In the genomic region with DNA sequence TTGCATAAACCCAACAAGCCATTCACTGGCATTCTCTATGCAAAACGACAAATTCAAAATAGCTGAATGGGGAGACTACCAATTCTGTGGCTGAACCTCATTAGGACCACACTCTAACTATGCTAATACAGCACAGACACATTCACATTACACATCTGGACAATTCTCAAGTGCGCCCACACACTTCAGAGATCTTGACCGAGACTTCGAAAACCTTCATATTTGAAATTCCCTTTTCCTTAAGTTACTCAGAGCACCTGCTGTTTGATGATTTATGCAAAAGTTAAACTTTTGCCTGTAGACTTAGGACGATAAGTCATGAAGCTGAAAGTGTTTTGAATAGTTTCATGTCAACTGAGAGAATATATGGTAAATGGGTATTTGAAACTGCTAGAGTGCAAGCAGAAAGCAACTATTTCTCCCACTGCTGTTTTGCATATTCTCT, we compare ENCODE assay signal across 12 cellular contexts.
DNase-seq lines count a peak whose midpoint lies in the region; ATAC-seq, FAIRE-seq and TF ChIP-seq lines count a peak whose summit lies in the region.
"Had no signal": no experiment of that assay in that cellular context is flagged by ENCODE, and none has a peak within 500 bp of the region (broad histone marks: within the 10 kb centered on the region; RNA-seq: fewer than 3 reads in every experiment).

No MANE protein-coding gene starts in this region.

- no peak overlapping the region for H3K27ac Mint-ChIP-seq in astrocyte (ENCODE audit: unreplicated experiment)
- H3K27ac Mint-ChIP-seq: B cell, brain had no signal

- H3K27ac ChIP-seq in astrocyte (ENCODE audit: low read depth, low read length), result no peak overlapping the region

- DNase-seq in astrocyte (ENCODE audit: low read depth) (peak; percentile 88), OCI-M1 (lab: John Stamatoyannopoulos, UW) (no peak), inferior parietal cortex (ENCODE audit: extremely low spot score) (no peak)
- DNase-seq in activated CD4-positive, alpha-beta T cell treated with anti-CD3 and anti-CD28 coated beads, Interleukin-2, amount 50 U/mL, for 48 hours, result no peak
- DNase-seq: T-helper 9 cell had no signal

- peaks cover 19% of the 10 kb centered on the region for H3K4me1 Mint-ChIP-seq in astrocyte (ENCODE audit: low read depth, unreplicated experiment)
- H3K4me1 Mint-ChIP-seq: B cell had no signal

- no peaks in the 10 kb centered on the region for H3K27me3 Mint-ChIP-seq in astrocyte (ENCODE audit: low read depth, unreplicated experiment)
- H3K27me3 Mint-ChIP-seq: B cell had no signal

- H3K4me3 Mint-ChIP-seq in astrocyte (ENCODE audit: unreplicated experiment), result no peak overlapping the region
- H3K4me3 Mint-ChIP-seq: B cell, brain had no signal

- H3K4me2 ChIP-seq in astrocyte (ENCODE audit: low read length), result no peak overlapping the region

- H3K79me2 ChIP-seq in astrocyte (ENCODE audit: insufficient read depth, low read length), result no peaks in the 10 kb centered on the region

- H3K9me3 Mint-ChIP-seq in astrocyte (ENCODE audit: unreplicated experiment), result peaks cover 2% of the 10 kb centered on the region
- H3K9me3 Mint-ChIP-seq: brain had no signal

- no peak overlapping the region for H3K4me3 ChIP-seq in astrocyte (ENCODE audit: insufficient read depth, low read depth, low read length)

- peak; percentile 97 for ATAC-seq in GM18520 (IDR thresholded peaks at IDR 0.05; ENCODE audit: unreplicated experiment)
- ATAC-seq in GM21526 (IDR thresholded peaks at IDR 0.05; ENCODE audit: low FRiP score, unreplicated experiment), result peak; percentile 84
- ATAC-seq in HG03045 (IDR thresholded peaks at IDR 0.05; ENCODE audit: unreplicated experiment), result peak; percentile 95
- ATAC-seq in GM21447 (IDR thresholded peaks at IDR 0.05; ENCODE audit: unreplicated experiment), result no peak

- H3K9ac ChIP-seq in astrocyte (ENCODE audit: low read length), result no peak overlapping the region

- no peaks in the 10 kb centered on the region for H3K4me1 ChIP-seq in astrocyte (ENCODE audit: insufficient read depth, low read length)

- H4K20me1 ChIP-seq in astrocyte (ENCODE audit: insufficient read depth, low read length), result no peaks in the 10 kb centered on the region

- no peaks in the 10 kb centered on the region for H3K9me3 ChIP-seq in astrocyte (ENCODE audit: insufficient read depth, low read depth, low read length)

- no peak for TF ChIP-seq CTCF in astrocyte (IDR thresholded peaks at IDR 0.05; ENCODE audit: insufficient read depth, low read depth, low read length)

- no peaks in the 10 kb centered on the region for H3K27me3 ChIP-seq in astrocyte (ENCODE audit: insufficient read depth, low read length)

- no peak overlapping the region for H2AFZ ChIP-seq in astrocyte (ENCODE audit: low read depth, low read length)

- H3K36me3 ChIP-seq in astrocyte (ENCODE audit: insufficient read depth, low read length), result no peaks in the 10 kb centered on the region

- no peak for FAIRE-seq in astrocyte (lab: Jason Lieb, UNC)
- FAIRE-seq: G401.6 had no signal

- H3K36me3 Mint-ChIP-seq in astrocyte (ENCODE audit: low read depth, unreplicated experiment), result no peaks in the 10 kb centered on the region
- H3K36me3 Mint-ChIP-seq: brain had no signal
